Comparison of ENCODE assay signal across 9 cellular contexts in the genomic region with DNA sequence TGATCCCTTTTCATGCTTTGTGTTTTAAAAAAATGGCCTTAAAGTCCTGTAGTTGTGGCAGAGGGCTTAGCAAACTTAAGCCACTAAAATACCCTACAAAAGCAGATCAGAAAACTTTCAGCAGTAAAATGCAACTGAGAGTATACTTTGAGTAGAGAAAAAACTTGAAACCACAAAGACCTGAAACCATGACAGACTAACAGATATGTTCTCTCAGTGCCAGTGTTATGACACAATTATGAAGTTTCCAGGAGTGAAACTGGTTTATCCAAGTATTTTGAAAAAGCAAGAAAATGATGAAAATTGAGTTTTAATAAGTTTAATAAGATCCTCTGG.
A peak's percentile ranks its signal among the peaks of the same experiment; 100 is the strongest.
DNase-seq lines count a peak whose midpoint lies in the region; ATAC-seq, FAIRE-seq and TF ChIP-seq lines count a peak whose summit lies in the region.
"Had no signal": no experiment of that assay in that cellular context is flagged by ENCODE, and none has a peak within 500 bp of the region (broad histone marks: within the 10 kb centered on the region; RNA-seq: fewer than 3 reads in every experiment).

No MANE protein-coding gene starts in this region.

- TF ChIP-seq POLR2A in suprapubic skin (IDR thresholded peaks at IDR 0.05), result no peak

- no peaks in the 10 kb centered on the region for H3K27me3 ChIP-seq in suprapubic skin
- no peaks in the 10 kb centered on the region for H3K27me3 ChIP-seq in small intestine (ENCODE audit: control insufficient read depth in 2 of 2, insufficient read depth in 2 of 2, low read length in 2 of 2)

- H3K9me3 Mint-ChIP-seq in activated naive CD8-positive, alpha-beta T cell treated with anti-CD3 and anti-CD28 coated beads, Interleukin-2, amount 50 U/mL, for 24 hours, result no peaks in the 10 kb centered on the region

- ATAC-seq in GM18498 (IDR thresholded peaks at IDR 0.05; ENCODE audit: unreplicated experiment) (peak; percentile 87), GM21367 (IDR thresholded peaks at IDR 0.05; ENCODE audit: unreplicated experiment) (peak; percentile 72), HG03108 (IDR thresholded peaks at IDR 0.05; ENCODE audit: unreplicated experiment) (peak; percentile 73)
- ATAC-seq in activated naive CD8-positive, alpha-beta T cell treated with anti-CD3 and anti-CD28 coated beads, Interleukin-2, amount 50 U/mL, for 24 hours, result peak; percentile 60

- DNase-seq in activated naive CD8-positive, alpha-beta T cell treated with anti-CD3 and anti-CD28 coated beads, Interleukin-2, amount 50 U/mL, for 24 hours, result no peak
- DNase-seq in mesenteric fat pad (ENCODE audit: low spot score) (no peak), suprapubic skin (ENCODE audit: low spot score in 2 of 2) (no peak), cerebellar nuclear complex (lab: John Stamatoyannopoulos, UW) (no peak), small intestine (no peak)
- DNase-seq: aorta had no signal

- FAIRE-seq in small intestine (lab: Jason Lieb, UNC), result no peak

- H3K27ac ChIP-seq in suprapubic skin (no peak overlapping the region), small intestine (ENCODE audit: low read depth in 1 of 2, low read length in 1 of 2) (no peak overlapping the region)

- H3K36me3 Mint-ChIP-seq in activated naive CD8-positive, alpha-beta T cell treated with anti-CD3 and anti-CD28 coated beads, Interleukin-2, amount 50 U/mL, for 24 hours (ENCODE audit: low read depth), result no peaks in the 10 kb centered on the region

- H3K4me1 Mint-ChIP-seq in activated naive CD8-positive, alpha-beta T cell treated with anti-CD3 and anti-CD28 coated beads, Interleukin-2, amount 50 U/mL, for 24 hours, result peaks cover 44% of the 10 kb centered on the region

- H3K36me3 ChIP-seq in suprapubic skin, result no peaks in the 10 kb centered on the region
- H3K36me3 ChIP-seq in small intestine (ENCODE audit: control insufficient read depth in 2 of 2, insufficient read depth in 2 of 2, low read length in 2 of 2), result no peaks in the 10 kb centered on the region

- peak overlapping the region; percentile 4 for H3K27ac Mint-ChIP-seq in activated naive CD8-positive, alpha-beta T cell treated with anti-CD3 and anti-CD28 coated beads, Interleukin-2, amount 50 U/mL, for 24 hours

- H3K4me1 ChIP-seq in suprapubic skin (peaks cover 21% of the 10 kb centered on the region), small intestine (ENCODE audit: control insufficient read depth in 2 of 2, insufficient read depth in 1 of 2, low read depth in 1 of 2, low read length in 1 of 2) (peaks cover 0 to 12% of the 10 kb centered on the region in 2 donors)

- no peak for TF ChIP-seq EP300 in suprapubic skin (IDR thresholded peaks at IDR 0.05)

- H3K27me3 Mint-ChIP-seq in activated naive CD8-positive, alpha-beta T cell treated with anti-CD3 and anti-CD28 coated beads, Interleukin-2, amount 50 U/mL, for 24 hours, result peaks cover 9% of the 10 kb centered on the region

- no peak for TF ChIP-seq CTCF in suprapubic skin (IDR thresholded peaks at IDR 0.05)

- H3K9me3 ChIP-seq in suprapubic skin, result no peaks in the 10 kb centered on the region
- no peaks in the 10 kb centered on the region for H3K9me3 ChIP-seq in small intestine (ENCODE audit: control insufficient read depth, low read depth)

- no peak overlapping the region for H3K4me3 Mint-ChIP-seq in activated naive CD8-positive, alpha-beta T cell treated with anti-CD3 and anti-CD28 coated beads, Interleukin-2, amount 50 U/mL, for 24 hours

- no peak overlapping the region for H3K4me3 ChIP-seq in suprapubic skin
- no peak overlapping the region for H3K4me3 ChIP-seq in small intestine (ENCODE audit: low read depth in 1 of 2, low read length in 2 of 2)
